Comparison of ENCODE assay signal across 1 cellular context in the genomic region with DNA sequence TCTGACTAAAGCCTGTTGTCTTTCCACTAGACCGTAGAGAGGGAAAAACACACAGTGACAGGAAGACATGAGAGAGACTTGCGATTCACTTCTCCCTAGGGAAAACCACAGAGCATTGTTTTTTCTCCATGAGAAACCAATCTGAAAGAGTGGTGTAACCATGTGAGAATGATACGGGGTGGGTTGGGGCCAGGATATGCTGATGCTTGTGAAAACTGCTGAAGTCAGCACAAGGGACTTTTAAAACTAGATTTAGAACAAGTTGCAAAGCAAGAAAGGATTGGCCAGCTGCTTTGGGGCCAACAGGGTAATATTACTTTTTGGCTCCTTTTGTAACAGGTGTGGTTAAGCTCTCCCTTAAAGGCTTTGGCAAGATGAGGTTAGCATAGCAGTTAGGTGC.
A peak's percentile ranks its signal among the peaks of the same experiment; 100 is the strongest.
TF ChIP-seq lines count a peak whose summit lies in the region.

No MANE protein-coding gene starts in this region.

TF ChIP-seq in K562, 482 proteins besides CTCF, POLR2A, EP300 and RAD21 (continued from another document):
- TF ChIP-seq ZNF696 (CRISPR knock-in tag; conservative IDR thresholded peaks at IDR 0.05) (no peak), C11orf30 (IDR thresholded peaks at IDR 0.05; ENCODE audit: low read depth) (peak; percentile 18; the same call in 1 of the 2 replicates), GTF2B (IDR thresholded peaks at IDR 0.05; ENCODE audit: extremely low read depth, insufficient read length) (no peak), ZNF316 (IDR thresholded peaks at IDR 0.05) (peak; percentile 47), EZH2 (IDR thresholded peaks at IDR 0.05; ENCODE audit: borderline replicate concordance, low read depth, low read length) (no peak)
